7 cellular contexts compared by ENCODE assay signal in the genomic region with DNA sequence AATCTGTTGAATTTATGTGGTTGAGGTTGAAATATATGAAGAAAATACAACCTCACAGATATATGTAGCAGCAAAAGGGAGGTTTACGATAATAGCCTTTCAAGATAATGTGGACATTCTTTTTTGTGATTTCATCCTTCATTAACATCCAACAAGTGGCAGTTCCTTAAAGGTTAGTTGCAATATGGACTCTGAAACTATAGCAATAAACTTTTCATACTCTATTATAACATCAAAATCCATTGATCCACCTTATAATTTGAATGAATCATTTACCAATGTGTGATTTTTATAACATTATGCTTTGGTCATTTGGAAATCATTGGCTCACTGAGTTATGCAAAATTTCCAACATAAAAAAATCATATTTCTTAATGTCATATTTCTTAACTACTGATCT.
"Had no signal": no experiment of that assay in that cellular context is flagged by ENCODE, and none has a peak within 500 bp of the region (broad histone marks: within the 10 kb centered on the region; RNA-seq: fewer than 3 reads in every experiment).

No MANE protein-coding gene starts in this region.

- FAIRE-seq: H1, H54, HTR-8/SVneo had no signal

- H3K4me3 ChIP-seq: GM23338 had no signal

- ATAC-seq: GM23338 had no signal

- DNase-seq: H9, HCEC 1CT, IMR-90 had no signal
